8 cellular contexts compared by ENCODE assay signal in the genomic region with DNA sequence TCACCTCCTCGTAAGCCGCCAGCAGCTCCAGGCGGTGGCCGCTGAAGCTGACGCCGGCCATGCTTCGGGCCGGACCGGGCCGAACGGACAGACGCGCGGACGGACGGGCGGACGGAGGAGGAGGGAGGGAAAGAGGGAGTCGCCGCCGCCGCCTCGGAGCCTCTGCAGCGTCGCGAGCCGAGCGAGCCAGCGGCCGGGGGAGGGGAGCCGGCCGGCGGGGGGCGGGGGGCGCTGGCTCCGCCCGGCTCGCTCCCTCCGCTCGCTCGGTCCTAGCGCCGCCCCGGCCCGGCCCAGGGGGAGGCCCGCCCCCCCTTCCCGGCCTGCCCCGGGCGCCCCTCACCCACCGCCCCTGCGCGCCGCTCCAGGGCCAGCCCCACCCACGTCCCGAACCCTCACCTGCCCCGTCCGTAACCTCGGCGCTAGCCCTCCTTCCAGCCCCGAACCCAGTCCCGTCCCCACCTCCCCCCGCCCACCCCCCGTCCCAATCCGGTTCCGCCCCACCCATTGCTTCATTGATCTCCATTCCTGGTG. TPM values are rescaled to one million over a fixed set of nuclear protein-coding genes. Genes with fewer than 3 reads are reported as not detected.
DNase-seq lines count a peak whose midpoint lies in the region; ATAC-seq and TF ChIP-seq lines count a peak whose summit lies in the region.

A gene (minus strand): TSS at position 174 of the 531 bp plus-strand sequence. CDS start 113 bp downstream, at position 61.

- no peaks in the 10 kb centered on the region for H3K9me3 Mint-ChIP-seq in T-helper 1 cell treated with Interleukin-12 subunit alpha and Interleukin-12 subunit beta and Interleukin-4 antibody, amounts not matched to agents 30 μg/mL and 1 μg/mL, for 36 hours
- H3K9me3 Mint-ChIP-seq in naive thymus-derived CD4-positive, alpha-beta T cell, result no peaks in the 10 kb centered on the region

- H3K9me3 ChIP-seq in HUES6 (ENCODE audit: control insufficient read depth, insufficient read depth, low read depth, low read length), result no peaks in the 10 kb centered on the region
- H3K9me3 ChIP-seq in WERI-Rb-1 (ENCODE audit: severe bottlenecking), result no peaks in the 10 kb centered on the region
- H3K9me3 ChIP-seq in naive thymus-derived CD4-positive, alpha-beta T cell (ENCODE audit: control insufficient read depth in 2 of 3, low read length in 3 of 3), result no peaks in the 10 kb centered on the region

- H3K4me3 ChIP-seq in HUES6 (ENCODE audit: low read depth, low read length) (peak within 1 kb of the TSS; percentile 92), WERI-Rb-1 (ENCODE audit: low read depth, low read length) (peak within 1 kb of the TSS; percentile 65)
- peak within 1 kb of the TSS; percentile 43 for H3K4me3 ChIP-seq in naive thymus-derived CD4-positive, alpha-beta T cell (ENCODE audit: low read length)

- H3K27me3 Mint-ChIP-seq in T-helper 1 cell treated with Interleukin-12 subunit alpha and Interleukin-12 subunit beta and Interleukin-4 antibody, amounts not matched to agents 30 μg/mL and 1 μg/mL, for 36 hours (ENCODE audit: low read depth), result peaks cover 11% of the 10 kb centered on the region
- peaks cover 0 to 9% (median 0%) of the 10 kb centered on the region in 5 donors for H3K27me3 Mint-ChIP-seq in naive thymus-derived CD4-positive, alpha-beta T cell

- no peak for TF ChIP-seq POLR2A in GM18505 (IDR thresholded peaks at IDR 0.05; ENCODE audit: borderline replicate concordance, extremely low read depth, insufficient read depth, insufficient read length)

- H3K27me3 ChIP-seq in HUES6 (ENCODE audit: control insufficient read depth, insufficient read depth, low read length), result no peaks in the 10 kb centered on the region
- H3K27me3 ChIP-seq in WERI-Rb-1 (ENCODE audit: insufficient read depth, low read depth, severe bottlenecking), result no peaks in the 10 kb centered on the region
- H3K27me3 ChIP-seq in naive thymus-derived CD4-positive, alpha-beta T cell (ENCODE audit: control insufficient read depth in 2 of 2, insufficient read depth in 2 of 2, low read length in 2 of 2), result no peaks in the 10 kb centered on the region

- H3K4me1 Mint-ChIP-seq in T-helper 1 cell treated with Interleukin-12 subunit alpha and Interleukin-12 subunit beta and Interleukin-4 antibody, amounts not matched to agents 30 μg/mL and 1 μg/mL, for 36 hours (ENCODE audit: low read depth), result peaks cover 20% of the 10 kb centered on the region
- H3K4me1 Mint-ChIP-seq in naive thymus-derived CD4-positive, alpha-beta T cell, result peaks cover 20 to 45% (median 37%) of the 10 kb centered on the region in 7 donors

- CTCF ChIA-PET in naive thymus-derived CD4-positive, alpha-beta T cell (lab: Charles Lee), result interaction anchor here (0.6 kb wide), 1 partner anchor 28 kb away, joined by 3 read pairs; no protein-coding TSS in a partner anchor

- POLR2A ChIA-PET in naive thymus-derived CD4-positive, alpha-beta T cell (lab: Charles Lee), result no interaction called here

- intact Hi-C loops in naive thymus-derived CD4-positive, alpha-beta T cell (cut with micrococcal nuclease), result loop anchor here (1.0 to 2.0 kb wide), 2 partner anchors 23 to 24 kb away; a partner anchor contains a TSS

- H3K27ac Mint-ChIP-seq in T-helper 1 cell treated with Interleukin-12 subunit alpha and Interleukin-12 subunit beta and Interleukin-4 antibody, amounts not matched to agents 30 μg/mL and 1 μg/mL, for 36 hours, result no peak within 1 kb of the TSS
- H3K27ac Mint-ChIP-seq in naive thymus-derived CD4-positive, alpha-beta T cell, result peak within 1 kb of the TSS in 6 of 9 donors; percentile 59 to 84 (median 78)

- no peak for TF ChIP-seq CTCF in WERI-Rb-1 (IDR thresholded peaks at IDR 0.05; ENCODE audit: low read depth, low read length)

- peak within 1 kb of the TSS; percentile 96 for H3K9ac ChIP-seq in HUES6 (ENCODE audit: low read length)

- no peaks in the 10 kb centered on the region for H3K36me3 Mint-ChIP-seq in T-helper 1 cell treated with Interleukin-12 subunit alpha and Interleukin-12 subunit beta and Interleukin-4 antibody, amounts not matched to agents 30 μg/mL and 1 μg/mL, for 36 hours (ENCODE audit: low read depth)
- no peaks in the 10 kb centered on the region for H3K36me3 Mint-ChIP-seq in naive thymus-derived CD4-positive, alpha-beta T cell

- H3K4me1 ChIP-seq in HUES6 (ENCODE audit: control insufficient read depth, insufficient read depth, low read length), result peaks cover 64% of the 10 kb centered on the region
- H3K4me1 ChIP-seq in naive thymus-derived CD4-positive, alpha-beta T cell (ENCODE audit: control insufficient read depth in 2 of 2, insufficient read depth in 2 of 2, low read length in 2 of 2), result peaks cover 9 to 24% of the 10 kb centered on the region in 2 donors

- peak; percentile 49 for ATAC-seq in naive thymus-derived CD4-positive, alpha-beta T cell
- no peak for ATAC-seq in GM18505 (IDR thresholded peaks at IDR 0.05; ENCODE audit: unreplicated experiment)

- peak within 1 kb of the TSS; percentile 84 for H3K4me3 Mint-ChIP-seq in T-helper 1 cell treated with Interleukin-12 subunit alpha and Interleukin-12 subunit beta and Interleukin-4 antibody, amounts not matched to agents 30 μg/mL and 1 μg/mL, for 36 hours
- peak within 1 kb of the TSS; percentile 55 to 88 (median 82) for H3K4me3 Mint-ChIP-seq in naive thymus-derived CD4-positive, alpha-beta T cell

- DNase-seq in T-helper 1 cell (no peak), WERI-Rb-1 (peak; percentile 32), fibroblast of gingiva (ENCODE audit: low read depth) (peak; percentile 53), cortex of kidney (lab: John Stamatoyannopoulos, UW) (no peak)
- DNase-seq in naive thymus-derived CD4-positive, alpha-beta T cell, result no peak

- peaks cover 34% of the 10 kb centered on the region for H3K36me3 ChIP-seq in HUES6 (ENCODE audit: control insufficient read depth, insufficient read depth, low read length)
- H3K36me3 ChIP-seq in WERI-Rb-1, result peaks cover 28% of the 10 kb centered on the region
- no peaks in the 10 kb centered on the region for H3K36me3 ChIP-seq in naive thymus-derived CD4-positive, alpha-beta T cell (ENCODE audit: control insufficient read depth in 2 of 3, insufficient read depth in 3 of 3, low read length in 3 of 3)

- H3K27ac ChIP-seq in HUES6 (ENCODE audit: low read depth, low read length) (peak within 1 kb of the TSS; percentile 92), WERI-Rb-1 (peak within 1 kb of the TSS; percentile 84)
- H3K27ac ChIP-seq in naive thymus-derived CD4-positive, alpha-beta T cell (ENCODE audit: low read depth, low read length), result peak within 1 kb of the TSS; percentile 21

RNA-seq across cellular contexts. Expression of the gene that starts here (rescaled TPM):
- 1 to 10 TPM; 1.2 to 8.8 (median 5.7) TPM for total RNA-seq in naive thymus-derived CD4-positive, alpha-beta T cell
- 1 to 10 TPM in 1 of 2 donors, under 1 TPM in 1; 0.64 to 2.2 TPM for polyA plus RNA-seq in naive thymus-derived CD4-positive, alpha-beta T cell

Comparison
In these comparisons a context has a peak if more than half of its experiments do, and no peak if none do; other contexts are left out.
1. DNase-seq: peak in WERI-Rb-1 (single experiment) and fibroblast of gingiva (single experiment); none in T-helper 1 cell (0 of 5), naive thymus-derived CD4-positive, alpha-beta T cell (0 of 9) and cortex of kidney (single experiment).
2. H3K27ac ChIP-seq: peak in every context shown above with its lines; median percentile 92 in HUES6; 84 in WERI-Rb-1; 21 in naive thymus-derived CD4-positive, alpha-beta T cell.
3. Peak in every context shown above with its lines, with median percentiles within 50 percentile points of each other: H3K4me3 ChIP-seq.